ENCODE assay signal across 8 cellular contexts in the genomic region with DNA sequence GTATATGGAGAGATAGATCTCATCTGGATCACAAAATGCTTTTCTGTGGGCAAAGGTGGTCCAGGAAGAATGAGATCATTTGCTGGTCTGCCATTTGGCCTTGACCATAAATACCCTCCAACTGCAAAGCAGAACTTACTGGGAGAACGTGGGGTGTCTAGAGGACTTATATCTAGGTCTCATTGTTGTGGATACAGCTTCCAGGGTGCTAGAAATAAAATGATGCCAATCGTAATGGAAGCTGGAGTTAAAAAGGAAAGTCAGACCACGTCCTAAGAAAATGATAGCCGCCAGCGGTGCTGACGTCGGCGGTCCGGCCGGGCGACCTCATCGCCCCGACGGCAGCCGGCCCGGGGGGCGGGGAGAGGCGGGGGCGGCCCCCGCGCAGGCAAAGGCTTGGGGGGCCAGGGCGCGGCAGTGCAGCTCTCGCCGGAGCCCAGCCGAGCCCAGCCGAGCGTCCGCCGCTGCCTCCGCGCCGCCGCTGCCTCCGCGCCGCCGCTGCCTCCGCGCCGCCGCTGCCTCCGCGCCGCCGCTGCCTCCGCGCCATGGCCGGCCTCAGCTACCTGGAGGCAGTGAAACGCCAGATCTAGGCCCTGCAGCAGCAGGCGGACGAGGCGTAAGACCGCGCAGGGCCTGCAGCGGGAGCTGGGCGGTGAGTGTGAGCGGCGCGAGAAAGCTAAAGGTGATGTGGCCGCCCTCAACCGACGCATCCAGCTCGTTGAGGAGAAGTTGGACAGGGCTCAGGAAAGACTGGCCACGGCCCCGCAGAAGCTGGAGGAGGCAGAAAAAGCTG.
A peak's percentile ranks its signal among the peaks of the same experiment; 100 is the strongest.
DNase-seq lines count a peak whose midpoint lies in the region; TF ChIP-seq lines count a peak whose summit lies in the region.

No MANE protein-coding gene starts in this region.

- peak overlapping the region; percentile 29 for H3K27ac Mint-ChIP-seq in mesothelial cell of epicardium

- peaks cover 5% of the 10 kb centered on the region for H3K4me1 Mint-ChIP-seq in mesothelial cell of epicardium

- peak overlapping the region; percentile 65 for H3K4me3 Mint-ChIP-seq in mesothelial cell of epicardium

- H3K36me3 Mint-ChIP-seq in mesothelial cell of epicardium, result no peaks in the 10 kb centered on the region

- H3K4me3 ChIP-seq in HFF-Myc (replicated peaks; ENCODE audit: low read depth, low read length) (peak overlapping the region; percentile 45), NB4 (ENCODE audit: low read depth, low read length) (peak overlapping the region; percentile 55), endocrine pancreas (ENCODE audit: control insufficient read depth, insufficient read depth, low read length) (peak overlapping the region; percentile 57)

- no peak for TF ChIP-seq POLR2A in NB4 (IDR thresholded peaks at IDR 0.05; ENCODE audit: extremely low read depth, insufficient read length)

- peak overlapping the region; percentile 66 for H3K9ac ChIP-seq in endocrine pancreas (ENCODE audit: control insufficient read depth, insufficient read depth, low read length)

- H3K36me3 ChIP-seq in endocrine pancreas (ENCODE audit: control insufficient read depth, insufficient read depth, low read length), result no peaks in the 10 kb centered on the region

- no peak for TF ChIP-seq CTCF in HFF-Myc (IDR thresholded peaks at IDR 0.05; ENCODE audit: low read depth, low read length, missing control alignments)
- no peak for TF ChIP-seq CTCF in NB4 (IDR thresholded peaks at IDR 0.05; ENCODE audit: low read depth, low read length)
- no peak for TF ChIP-seq CTCF in mesothelial cell of epicardium (IDR thresholded peaks at IDR 0.05; ENCODE audit: unreplicated experiment)

- H3K27me3 ChIP-seq in endocrine pancreas (ENCODE audit: control insufficient read depth, insufficient read depth, low read length), result no peaks in the 10 kb centered on the region

- no peaks in the 10 kb centered on the region for H3K9me3 Mint-ChIP-seq in mesothelial cell of epicardium

- no peaks in the 10 kb centered on the region for H3K27me3 Mint-ChIP-seq in mesothelial cell of epicardium (ENCODE audit: low read depth)

- H3K9me3 ChIP-seq in endocrine pancreas (ENCODE audit: control insufficient read depth, low read length), result no peaks in the 10 kb centered on the region

- H3K4me1 ChIP-seq in endocrine pancreas (ENCODE audit: control insufficient read depth, insufficient read depth, low read length), result no peaks in the 10 kb centered on the region

- DNase-seq in DMS 273 (lab: John Stamatoyannopoulos, UW; ENCODE audit: unreplicated experiment) (peak; percentile 71), DMS 273 treated with DMSO at 0.1 percent for 48 hours (lab: John Stamatoyannopoulos, UW) (no peak), HFF-Myc (ENCODE audit: extremely low read depth, low read depth) (no peak), NB4 (ENCODE audit: low read depth) (peak; percentile 78), mesothelial cell of epicardium (ENCODE audit: low spot score in 2 of 2, unreplicated experiment in 2 of 2) (no peak)
- DNase-seq in activated CD4-positive, alpha-beta T cell treated with anti-CD3 and anti-CD28 coated beads, Interleukin-2, amount 50 U/mL, for 1 hour, result peak; percentile 42
- DNase-seq in stimulated activated CD8-positive, alpha-beta memory T cell treated with anti-CD3 and anti-CD28 coated beads, Interleukin-4, amount 100 ng/mL, for 24 hours (ENCODE audit: low read depth), result peak; percentile 8

Comparison
In these comparisons a context has a peak if more than half of its experiments do, and no peak if none do; other contexts are left out.
1. DNase-seq: peak in DMS 273 (single experiment), NB4 (single experiment), activated CD4-positive, alpha-beta T cell treated with anti-CD3 and anti-CD28 coated beads, Interleukin-2, amount 50 U/mL, for 1 hour (single experiment) and stimulated activated CD8-positive, alpha-beta memory T cell treated with anti-CD3 and anti-CD28 coated beads, Interleukin-4, amount 100 ng/mL, for 24 hours (single experiment); none in DMS 273 treated with DMSO at 0.1 percent for 48 hours (single experiment), HFF-Myc (single experiment) and mesothelial cell of epicardium (0 of 2).
2. Peak in every context shown above with its lines, with median percentiles within 50 percentile points of each other: H3K4me3 ChIP-seq.